ENCODE assay signal across 31 cellular contexts in genomic region chr12:124975276-124975675, GRCh38.
"Had no signal": no experiment of that assay in that cellular context is flagged by ENCODE, and none has a peak within 500 bp of the region (broad histone marks: within the 10 kb centered on the region; RNA-seq: fewer than 3 reads in every experiment).

No MANE protein-coding gene starts in this region.

- H3K4me1 ChIP-seq: parathyroid adenoma, psoas muscle, spleen, suprapubic skin, testis, tibial artery, transverse colon, upper lobe of right lung, uterus had no signal

- H3K27ac ChIP-seq: ovary, parathyroid adenoma, psoas muscle, skin epidermis, spleen, suprapubic skin, testis, tibial artery, transverse colon, upper lobe of right lung, uterus had no signal

- H3K4me3 Mint-ChIP-seq: naive thymus-derived CD4-positive, alpha-beta T cell; natural killer cell; nephron; stimulated activated memory B cell treated with anti-CD40 and anti-IgM and Interleukin-4, amounts not matched to agents 10 μg/mL and 1 μg/mL and 100 μg/mL, for 72 hours; stimulated activated naive CD8-positive, alpha-beta T cell treated with anti-CD3 and anti-CD28 coated beads, Interleukin-15, amount 100 ng/mL, for 72 hours; type B pancreatic cell had no signal

- DNase-seq: naive thymus-derived CD4-positive, alpha-beta T cell; natural killer cell; occipital lobe; ovary; posterior cingulate gyrus; psoas muscle; spleen; stimulated activated CD4-positive, alpha-beta T cell treated with anti-CD3 and anti-CD28 coated beads, Interleukin-12 subunit alpha, Interleukin-12 subunit beta, amount 100 ng/mL, for 4 hours; stimulated activated CD4-positive, alpha-beta T cell treated with anti-CD3 and anti-CD28 coated beads, Interleukin-1b, Interleukin-23, amount 100 ng/mL, for 48 hours; stimulated activated CD4-positive, alpha-beta T cell treated with anti-CD3 and anti-CD28 coated beads, Interleukin-4, amount 100 ng/mL, for 1 hour; stimulated activated CD4-positive, alpha-beta T cell treated with anti-CD3 and anti-CD28 coated beads, Interleukin-4, amount 100 ng/mL, for 4 hours; stimulated activated CD8-positive, alpha-beta memory T cell treated with anti-CD3 and anti-CD28 coated beads, Interleukin-4, amount 100 ng/mL, for 48 hours; stimulated activated naive CD4-positive, alpha-beta T cell; stimulated activated naive CD8-positive, alpha-beta T cell treated with anti-CD3 and anti-CD28 coated beads, Interleukin-15, amount 100 ng/mL, for 72 hours; stimulated activated naive CD8-positive, alpha-beta T cell treated with anti-CD3 and anti-CD28 coated beads, Interleukin-15, Interleukin-2, amounts not matched to agents 100 U/mL and 50 U/mL, for 24 hours; substantia nigra; testis; tibial artery; transverse colon; upper lobe of right lung; uterus had no signal

- H3K4me3 ChIP-seq: ovary, psoas muscle, skin epidermis, smooth muscle cell, spleen, suprapubic skin, testis, tibial artery, transverse colon, upper lobe of right lung, uterus had no signal

- H3K27me3 ChIP-seq: ovary, spleen, suprapubic skin, testis, tibial artery, transverse colon, upper lobe of right lung, uterus had no signal

- H3K36me3 Mint-ChIP-seq: natural killer cell had no signal

- H3K9ac ChIP-seq: parathyroid adenoma had no signal

- H3K4me2 ChIP-seq: smooth muscle cell had no signal

- ATAC-seq: naive thymus-derived CD4-positive, alpha-beta T cell; natural killer cell; psoas muscle; right cardiac atrium; sciatic nerve; stimulated activated memory B cell treated with anti-CD40 and anti-IgM and Interleukin-4, amounts not matched to agents 10 μg/mL and 1 μg/mL and 100 μg/mL, for 72 hours; stimulated activated naive CD8-positive, alpha-beta T cell treated with anti-CD3 and anti-CD28 coated beads, Interleukin-15, amount 100 ng/mL, for 72 hours; stimulated activated naive CD8-positive, alpha-beta T cell treated with anti-CD3 and anti-CD28 coated beads, Interleukin-15, Interleukin-2, amounts not matched to agents 100 U/mL and 50 U/mL, for 24 hours; upper lobe of right lung had no signal

- H3K27me3 Mint-ChIP-seq: naive thymus-derived CD4-positive, alpha-beta T cell; progenitor cell of endocrine pancreas; stimulated activated memory B cell treated with anti-CD40 and anti-IgM and Interleukin-4, amounts not matched to agents 10 μg/mL and 1 μg/mL and 100 μg/mL, for 72 hours; stimulated activated naive CD8-positive, alpha-beta T cell treated with anti-CD3 and anti-CD28 coated beads, Interleukin-15, amount 100 ng/mL, for 72 hours; type B pancreatic cell had no signal

- H3K9me3 ChIP-seq: ovary, psoas muscle, spleen, suprapubic skin, testis, tibial artery, transverse colon, upper lobe of right lung, uterus had no signal

- H3K4me1 Mint-ChIP-seq: naive thymus-derived CD4-positive, alpha-beta T cell; natural killer cell; nephron; stimulated activated memory B cell treated with anti-CD40 and anti-IgM and Interleukin-4, amounts not matched to agents 10 μg/mL and 1 μg/mL and 100 μg/mL, for 72 hours; stimulated activated naive CD8-positive, alpha-beta T cell treated with anti-CD3 and anti-CD28 coated beads, Interleukin-15, amount 100 ng/mL, for 72 hours had no signal

- H3K9me3 Mint-ChIP-seq: naive thymus-derived CD4-positive, alpha-beta T cell; natural killer cell; nephron; stimulated activated memory B cell treated with anti-CD40 and anti-IgM and Interleukin-4, amounts not matched to agents 10 μg/mL and 1 μg/mL and 100 μg/mL, for 72 hours; stimulated activated naive CD8-positive, alpha-beta T cell treated with anti-CD3 and anti-CD28 coated beads, Interleukin-15, amount 100 ng/mL, for 72 hours; type B pancreatic cell had no signal

- H3K36me3 ChIP-seq: ovary, uterus had no signal

- H3K79me2 ChIP-seq: parathyroid adenoma had no signal

- H3K27ac Mint-ChIP-seq: naive thymus-derived CD4-positive, alpha-beta T cell; natural killer cell; nephron; progenitor cell of endocrine pancreas; stimulated activated memory B cell treated with anti-CD40 and anti-IgM and Interleukin-4, amounts not matched to agents 10 μg/mL and 1 μg/mL and 100 μg/mL, for 72 hours; stimulated activated naive CD8-positive, alpha-beta T cell treated with anti-CD3 and anti-CD28 coated beads, Interleukin-15, amount 100 ng/mL, for 72 hours; type B pancreatic cell had no signal

- H2AFZ ChIP-seq: parathyroid adenoma had no signal
